2 cellular contexts compared by ENCODE assay signal in genomic region chr4:158729716-158730559, GRCh38.
A peak's percentile ranks its signal among the peaks of the same experiment; 100 is the strongest.
TF ChIP-seq lines count a peak whose summit lies in the region.

No MANE protein-coding gene starts in this region.

TF ChIP-seq in A549, 52 proteins besides CTCF, POLR2A, EP300 and RAD21:
- no peak for TF ChIP-seq CHD2 (IDR thresholded peaks at IDR 0.05; ENCODE audit: low read length, partially characterized antibody)
- peak; percentile 83 for TF ChIP-seq SMC3 (IDR thresholded peaks at IDR 0.05)

TF ChIP-seq in HepG2, 621 proteins besides CTCF, POLR2A, EP300 and RAD21 (continues in another document):
- TF ChIP-seq STAG1 (CRISPR knock-in tag; IDR thresholded peaks at IDR 0.05): peak; percentile 98
- TF ChIP-seq NONO (IDR thresholded peaks at IDR 0.05): no peak
- TF ChIP-seq NONO (CRISPR knock-in tag; conservative IDR thresholded peaks at IDR 0.05): peak; percentile 29; the same call in 1 of the 2 replicates
- TF ChIP-seq RARA (CRISPR knock-in tag; IDR thresholded peaks at IDR 0.05): peak; percentile 9; the same call in 1 of the 2 replicates
- TF ChIP-seq ATF1 (CRISPR knock-in tag; IDR thresholded peaks at IDR 0.05): no peak
- 0 out of 2 replicates have a peak, but pooled peaks have one; percentile 34 for TF ChIP-seq FOXJ3 (CRISPR knock-in tag; IDR thresholded peaks at IDR 0.05; ENCODE audit: borderline replicate concordance)
- peak; percentile 55; the same call in 1 of the 2 replicates for TF ChIP-seq SALL1 (CRISPR knock-in tag; IDR thresholded peaks at IDR 0.05)
- TF ChIP-seq ZNF7 (CRISPR knock-in tag; IDR thresholded peaks at IDR 0.05): no peak
- peak; percentile 27 for TF ChIP-seq XRCC5 (optimal IDR thresholded peaks at IDR 0.05; ENCODE audit: low read length)
- 0 out of 2 replicates have a peak, but pooled peaks have one; percentile 49 for TF ChIP-seq ZNF337 (CRISPR knock-in tag; IDR thresholded peaks at IDR 0.05; ENCODE audit: borderline replicate concordance, low read depth)
- peak; percentile 12; the same call in 1 of the 2 replicates for TF ChIP-seq ZNF644 (CRISPR knock-in tag; IDR thresholded peaks at IDR 0.05; ENCODE audit: low read depth)
- no peak for TF ChIP-seq CEBPZ (IDR thresholded peaks at IDR 0.05; ENCODE audit: low read length)
- TF ChIP-seq HMG20A (CRISPR knock-in tag; IDR thresholded peaks at IDR 0.05; ENCODE audit: borderline replicate concordance): no peak
- TF ChIP-seq SOX6 (IDR thresholded peaks at IDR 0.05): no peak
- TF ChIP-seq SOX6 (CRISPR knock-in tag; IDR thresholded peaks at IDR 0.05): 0 out of 2 replicates have a peak, but pooled peaks have one; percentile 33
- no peak for TF ChIP-seq ZNF382 (CRISPR knock-in tag; IDR thresholded peaks at IDR 0.05; ENCODE audit: borderline replicate concordance)
- TF ChIP-seq SMC3 (IDR thresholded peaks at IDR 0.05; ENCODE audit: low read length): peak; percentile 99
- TF ChIP-seq NFIB (CRISPR knock-in tag; IDR thresholded peaks at IDR 0.05; ENCODE audit: borderline replicate concordance): no peak
- TF ChIP-seq POGZ (CRISPR knock-in tag; IDR thresholded peaks at IDR 0.05): 0 out of 2 replicates have a peak, but pooled peaks have one; percentile 26
- peak; percentile 53; the same call in 1 of the 2 replicates for TF ChIP-seq ISL2 (CRISPR knock-in tag; IDR thresholded peaks at IDR 0.05)
- peak; percentile 80; the same call in 1 of the 2 replicates for TF ChIP-seq IRF2 (CRISPR knock-in tag; IDR thresholded peaks at IDR 0.05)
- TF ChIP-seq E2F2 (CRISPR knock-in tag; IDR thresholded peaks at IDR 0.05; ENCODE audit: borderline replicate concordance): no peak
- TF ChIP-seq ZNF614 (CRISPR knock-in tag; IDR thresholded peaks at IDR 0.05; ENCODE audit: borderline replicate concordance): peak; percentile 42; the same call in 1 of the 2 replicates
- TF ChIP-seq HOXA5 (CRISPR knock-in tag; IDR thresholded peaks at IDR 0.05): 0 out of 2 replicates have a peak, but pooled peaks have one; percentile 42
- peak; percentile 57 for TF ChIP-seq ZMYM4 (CRISPR knock-in tag; IDR thresholded peaks at IDR 0.05)
- peak; percentile 54 to 74; a peak in 2 of 4 replicates for TF ChIP-seq HMGXB4 (CRISPR knock-in tag; IDR thresholded peaks at IDR 0.05; ENCODE audit: borderline replicate concordance in 1 of 2, low read depth in 1 of 2)
- no peak for TF ChIP-seq MEIS2 (CRISPR knock-in tag; IDR thresholded peaks at IDR 0.05)
- 0 out of 2 replicates have a peak, but pooled peaks have one; percentile 27 for TF ChIP-seq ZNF878 (CRISPR knock-in tag; IDR thresholded peaks at IDR 0.05)
- peak; percentile 53 for TF ChIP-seq ARID5B (CRISPR knock-in tag; IDR thresholded peaks at IDR 0.05)
- peak; percentile 40; the same call in 1 of the 2 replicates for TF ChIP-seq THAP11 (CRISPR knock-in tag; IDR thresholded peaks at IDR 0.05)
- no peak for TF ChIP-seq REL (CRISPR knock-in tag; conservative IDR thresholded peaks at IDR 0.05)
- no peak for TF ChIP-seq SOX13 (IDR thresholded peaks at IDR 0.05)
- 0 out of 4 replicates have a peak, but pooled peaks of 1 of the 2 experiments have one; percentile 15 for TF ChIP-seq SOX13 (CRISPR knock-in tag; conservative IDR thresholded peaks at IDR 0.05 in 1 of 2, IDR thresholded peaks at IDR 0.05 in 1 of 2)
- peak; percentile 48; the same call in 1 of the 2 replicates for TF ChIP-seq KLF12 (CRISPR knock-in tag; IDR thresholded peaks at IDR 0.05; ENCODE audit: borderline replicate concordance)
- peak; percentile 62; the same call in 1 of the 2 replicates for TF ChIP-seq ZNF121 (CRISPR knock-in tag; IDR thresholded peaks at IDR 0.05)
- TF ChIP-seq GATAD2A (CRISPR knock-in tag; IDR thresholded peaks at IDR 0.05): peak; percentile 58
- no peak for TF ChIP-seq ZNF772 (CRISPR knock-in tag; IDR thresholded peaks at IDR 0.05)
- 0 out of 2 replicates have a peak, but pooled peaks have one; percentile 19 for TF ChIP-seq MED1 (CRISPR knock-in tag; IDR thresholded peaks at IDR 0.05)
- TF ChIP-seq SSRP1 (CRISPR knock-in tag; IDR thresholded peaks at IDR 0.05): peak; percentile 66; the same call in 1 of the 2 replicates
- TF ChIP-seq GFI1 (CRISPR knock-in tag; IDR thresholded peaks at IDR 0.05; ENCODE audit: borderline replicate concordance): peak; percentile 53; the same call in 1 of the 2 replicates
- TF ChIP-seq PHF20 (CRISPR knock-in tag; IDR thresholded peaks at IDR 0.05): no peak
- 0 out of 2 replicates have a peak, but pooled peaks have one; percentile 26 for TF ChIP-seq ZNF816 (CRISPR knock-in tag; IDR thresholded peaks at IDR 0.05; ENCODE audit: borderline replicate concordance)
- TF ChIP-seq PRDM15 (CRISPR knock-in tag; IDR thresholded peaks at IDR 0.05): no peak
- no peak for TF ChIP-seq ZFP62 (CRISPR knock-in tag; IDR thresholded peaks at IDR 0.05)
- TF ChIP-seq LCORL (IDR thresholded peaks at IDR 0.05): no peak
- TF ChIP-seq LCORL (CRISPR knock-in tag; IDR thresholded peaks at IDR 0.05): peak; percentile 64
- TF ChIP-seq SALL2 (CRISPR knock-in tag; IDR thresholded peaks at IDR 0.05): peak; percentile 47; the same call in 1 of the 2 replicates
- TF ChIP-seq ZNF3 (CRISPR knock-in tag; IDR thresholded peaks at IDR 0.05): peak; percentile 26; the same call in 1 of the 2 replicates
- TF ChIP-seq TMF1 (CRISPR knock-in tag; IDR thresholded peaks at IDR 0.05; ENCODE audit: low read depth): no peak
- TF ChIP-seq ZNF282 (IDR thresholded peaks at IDR 0.05; ENCODE audit: partially characterized antibody): no peak
- 0 out of 2 replicates have a peak, but pooled peaks have one; percentile 23 for TF ChIP-seq ZBTB43 (CRISPR knock-in tag; conservative IDR thresholded peaks at IDR 0.05)
- TF ChIP-seq MYPOP (CRISPR knock-in tag; IDR thresholded peaks at IDR 0.05): peak; percentile 33; the same call in 1 of the 2 replicates
